ENCODE assay signal across 12 cellular contexts in the genomic region with DNA sequence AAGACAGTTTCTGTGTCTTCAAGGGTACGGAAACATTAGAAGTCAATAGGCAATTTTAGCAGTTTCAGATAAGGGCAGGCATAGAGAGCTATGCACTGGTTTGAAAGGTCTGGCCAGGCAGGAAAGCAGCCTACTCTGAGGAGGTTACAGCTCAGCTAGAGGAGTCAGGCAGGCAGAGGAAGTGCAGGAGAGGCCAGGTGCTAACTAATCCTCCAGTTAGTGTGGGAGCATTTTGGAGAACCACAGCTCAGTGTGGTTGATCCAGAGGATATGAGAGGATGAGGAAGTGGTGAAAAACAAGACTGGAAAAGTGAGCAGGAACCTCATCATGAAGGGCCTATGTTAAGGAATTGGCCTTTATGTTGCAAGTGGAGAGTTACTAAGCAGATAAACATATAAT.
DNase-seq lines count a peak whose midpoint lies in the region; ATAC-seq and TF ChIP-seq lines count a peak whose summit lies in the region.
"Had no signal": no experiment of that assay in that cellular context is flagged by ENCODE, and none has a peak within 500 bp of the region (broad histone marks: within the 10 kb centered on the region; RNA-seq: fewer than 3 reads in every experiment).

No MANE protein-coding gene starts in this region.

- POLR2A ChIA-PET in activated CD4-positive, alpha-beta T cell treated with anti-CD3 and anti-CD28 coated beads for 36 hours (lab: Charles Lee), result interaction anchor here (0.6 to 0.8 kb wide), 2 partner anchors 25 to 194 kb away, joined by 3 read pairs; no protein-coding TSS in a partner anchor

- H3K4me3 Mint-ChIP-seq in activated CD4-positive, alpha-beta T cell treated with anti-CD3 and anti-CD28 coated beads for 36 hours, result no peak overlapping the region

- H3K27ac Mint-ChIP-seq in activated CD4-positive, alpha-beta T cell treated with anti-CD3 and anti-CD28 coated beads for 36 hours, result peak overlapping the region; percentile 8

- peaks cover 0 to 5% of the 10 kb centered on the region in 2 donors for H3K4me1 ChIP-seq in right atrium auricular region
- H3K4me1 ChIP-seq: colonic mucosa had no signal

- no peak for ATAC-seq in activated CD4-positive, alpha-beta T cell treated with anti-CD3 and anti-CD28 coated beads for 36 hours
- ATAC-seq in HG03159 (IDR thresholded peaks at IDR 0.05; ENCODE audit: unreplicated experiment), result peak; percentile 57

- H3K4me3 ChIP-seq in SK-N-MC, result no peak overlapping the region
- no peak overlapping the region for H3K4me3 ChIP-seq in right atrium auricular region
- H3K4me3 ChIP-seq: colonic mucosa had no signal

- intact Hi-C loops in activated CD4-positive, alpha-beta T cell treated with anti-CD3 and anti-CD28 coated beads for 36 hours (cut with DNase I, micrococcal nuclease), result loop anchor here in 1 of 2 experiments (5.0 kb wide), 2 partner anchors 251 to 476 kb away; no protein-coding TSS in a partner anchor

- H3K9me3 Mint-ChIP-seq in activated CD4-positive, alpha-beta T cell treated with anti-CD3 and anti-CD28 coated beads for 36 hours (ENCODE audit: low read depth), result no peaks in the 10 kb centered on the region

- H3K9me3 ChIP-seq in SK-N-MC (ENCODE audit: low read depth, low read length) (no peaks in the 10 kb centered on the region), right atrium auricular region (no peaks in the 10 kb centered on the region)
- H3K9me3 ChIP-seq: colonic mucosa had no signal

- H3K27me3 ChIP-seq in right atrium auricular region, result no peaks in the 10 kb centered on the region
- H3K27me3 ChIP-seq: colonic mucosa had no signal

- no peak for TF ChIP-seq CTCF in right atrium auricular region (IDR thresholded peaks at IDR 0.05)

- no peaks in the 10 kb centered on the region for H3K36me3 ChIP-seq in SK-N-MC (ENCODE audit: insufficient read depth, low read length)
- no peaks in the 10 kb centered on the region for H3K36me3 ChIP-seq in right atrium auricular region
- H3K36me3 ChIP-seq: colonic mucosa had no signal

- DNase-seq in activated CD4-positive, alpha-beta T cell treated with anti-CD3 and anti-CD28 coated beads for 36 hours, result no peak
- no peak for DNase-seq in activated CD4-positive, alpha-beta T cell treated with anti-CD3 and anti-CD28 coated beads, Interleukin-2, amount 50 U/mL, for 48 hours
- DNase-seq in SK-N-MC (ENCODE audit: low read depth, low spot score), result no peak
- peak; percentile 58 for DNase-seq in myocyte (ENCODE audit: low read depth)
- DNase-seq in right atrium auricular region (ENCODE audit: low spot score), result no peak
- no peak for DNase-seq in pons (ENCODE audit: low spot score)
- DNase-seq in T-helper 9 cell, result no peak
- DNase-seq: activated gamma-delta T cell, colonic mucosa, NCI-H1694 treated with DMSO at 0.1 percent for 48 hours, small intestine had no signal

- H3K9ac ChIP-seq in SK-N-MC (ENCODE audit: insufficient read length), result peak overlapping the region; percentile 32

- no peaks in the 10 kb centered on the region for H3K36me3 Mint-ChIP-seq in activated CD4-positive, alpha-beta T cell treated with anti-CD3 and anti-CD28 coated beads for 36 hours (ENCODE audit: low read depth)

- CTCF ChIA-PET in activated CD4-positive, alpha-beta T cell treated with anti-CD3 and anti-CD28 coated beads for 36 hours (lab: Charles Lee), result interaction anchor here (0.6 to 21.5 kb wide), 17 partner anchors 8 to 289 kb away, joined by 3 to 359 read pairs (median 6); no protein-coding TSS in a partner anchor

- H3K27ac ChIP-seq in SK-N-MC, result peak overlapping the region; percentile 91
- no peak overlapping the region for H3K27ac ChIP-seq in right atrium auricular region
- H3K27ac ChIP-seq: colonic mucosa had no signal

- H3K27me3 Mint-ChIP-seq in activated CD4-positive, alpha-beta T cell treated with anti-CD3 and anti-CD28 coated beads for 36 hours, result no peaks in the 10 kb centered on the region

- peaks cover 34% of the 10 kb centered on the region for H3K4me1 Mint-ChIP-seq in activated CD4-positive, alpha-beta T cell treated with anti-CD3 and anti-CD28 coated beads for 36 hours
